Comparison of ENCODE assay signal across 10 cellular contexts in the genomic region with DNA sequence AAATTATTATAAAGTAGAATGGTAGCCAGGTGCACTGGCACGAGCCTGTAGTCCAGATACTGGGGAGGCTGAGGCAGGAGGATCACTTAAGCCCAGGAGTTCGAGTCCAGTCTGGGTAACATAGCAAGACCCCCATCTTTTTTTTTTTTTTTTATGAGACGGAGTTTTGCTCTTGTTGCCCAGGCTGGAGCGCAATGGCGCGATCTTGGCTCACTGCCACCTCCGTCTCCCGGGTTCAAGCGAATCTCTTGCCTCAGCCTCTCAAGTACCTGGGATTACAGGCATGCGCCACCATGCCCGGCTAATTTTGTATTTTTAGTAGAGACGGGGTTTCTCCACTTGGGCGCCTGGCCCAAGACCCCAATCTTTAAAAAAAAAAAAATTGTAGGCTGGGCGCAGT. TPM values are rescaled to one million over a fixed set of nuclear protein-coding genes. Genes with fewer than 3 reads are reported as not detected.
"Had no signal": no experiment of that assay in that cellular context is flagged by ENCODE, and none has a peak within 500 bp of the region (broad histone marks: within the 10 kb centered on the region; RNA-seq: fewer than 3 reads in every experiment).

No MANE protein-coding gene starts in this region.

RNA-seq across cellular contexts. Expression of a gene that starts 10.4 kb away (rescaled TPM):
- total RNA-seq: naive thymus-derived CD8-positive, alpha-beta T cell; neural crest cell; progenitor cell of endocrine pancreas; pulmonary artery endothelial cell; smooth muscle cell; suprapubic skin had no signal
- polyA plus RNA-seq: naive thymus-derived CD8-positive, alpha-beta T cell; smooth muscle cell had no signal

RNA-seq across cellular contexts. Expression of a gene that starts 28.3 kb away (rescaled TPM):
- total RNA-seq: naive thymus-derived CD8-positive, alpha-beta T cell; natural killer cell treated with Interleukin-12 subunit alpha and Interleukin-12 subunit beta and Interleukin-15 and Interleukin-18, amount 100 ng/mL, for 72 hours; neural crest cell; right cardiac atrium; sigmoid colon; transverse colon had no signal
- polyA plus RNA-seq: naive thymus-derived CD8-positive, alpha-beta T cell had no signal
